18 cellular contexts compared by ENCODE assay signal in the genomic region with DNA sequence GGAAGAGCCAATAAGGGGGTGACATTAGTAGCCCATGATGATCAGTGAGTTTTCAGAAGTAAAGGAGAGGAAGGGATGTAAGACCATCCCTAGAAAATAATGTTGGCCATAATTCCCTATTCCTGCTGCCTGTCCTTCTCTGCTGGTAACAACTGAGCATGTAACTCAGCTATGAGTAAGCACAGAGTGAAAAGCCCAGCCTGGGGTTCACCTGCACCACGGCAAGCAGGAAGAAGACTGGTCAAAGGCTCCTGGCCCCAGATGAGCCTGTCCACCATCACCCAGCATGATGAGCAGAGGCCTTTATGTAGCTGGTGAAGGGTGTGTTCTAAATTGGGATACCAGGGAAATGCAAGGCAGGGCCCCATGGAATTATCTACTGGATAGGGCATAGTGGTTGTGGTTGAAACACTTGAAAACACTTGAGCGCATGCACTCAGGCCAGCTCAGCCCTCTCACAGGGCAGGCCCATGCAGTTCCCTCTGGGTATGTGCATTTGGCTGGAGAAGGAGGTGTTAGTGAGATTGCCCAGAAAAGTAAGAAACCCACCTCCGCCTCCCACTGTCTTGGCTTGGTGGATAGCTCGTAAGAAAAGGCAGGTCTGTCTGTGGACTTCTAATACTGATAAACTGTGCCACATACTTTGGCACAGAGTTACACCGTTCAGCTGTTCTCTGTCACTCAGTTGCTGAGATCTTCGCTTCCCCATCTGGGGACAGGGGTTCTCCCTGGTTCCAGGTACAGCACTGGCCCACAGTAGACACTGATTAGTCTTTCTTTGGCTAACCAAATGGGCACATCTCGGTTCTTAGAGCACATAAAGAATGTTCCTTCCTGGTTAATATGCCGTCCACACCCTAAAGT.
"Had no signal": no experiment of that assay in that cellular context is flagged by ENCODE, and none has a peak within 500 bp of the region (broad histone marks: within the 10 kb centered on the region; RNA-seq: fewer than 3 reads in every experiment).

No MANE protein-coding gene starts in this region.

- H3K9me3 Mint-ChIP-seq: dendritic cell treated with granulocyte-macrophage colony-stimulating factor and Interleukin-4, amounts not matched to agents 40 ng/mL and 50 ng/mL, for 4 days had no signal

- H3K27me3 ChIP-seq: brain microvascular endothelial cell had no signal

- DNase-seq: activated CD4-positive, alpha-beta T cell treated with anti-CD3 and anti-CD28 coated beads, Interleukin-2, amount 50 U/mL, for 1 hour; activated CD8-positive, alpha-beta memory T cell treated with anti-CD3 and anti-CD28 coated beads for 24 hours; activated gamma-delta T cell treated with Interleukin-2 at 50 U/mL for 16 hours; amygdala; brain microvascular endothelial cell; cerebellar nuclear complex; effector memory CD4-positive, alpha-beta T cell; foreskin melanocyte; stimulated activated CD4-positive, alpha-beta T cell treated with anti-CD3 and anti-CD28 coated beads, Interleukin-2, amount 100 ng/mL, for 48 hours; stimulated activated naive B cell treated with anti-CD40 and anti-IgM and Interleukin-4, amounts not matched to agents 10 μg/mL and 1 μg/mL and 100 μg/mL, for 72 hours; substantia nigra; T-helper 1 cell; T1000; trophoblast cell had no signal

- ATAC-seq: activated CD4-positive, CD25-positive, alpha-beta regulatory T cell treated with anti-CD3 and anti-CD28 coated beads, Interleukin-2, amount 50 U/mL, for 24 hours; left lobe of liver; stimulated activated naive B cell treated with anti-CD40 and anti-IgM and Interleukin-4, amounts not matched to agents 10 μg/mL and 1 μg/mL and 100 μg/mL, for 72 hours had no signal

- H3K27ac Mint-ChIP-seq: activated naive CD8-positive, alpha-beta T cell; dendritic cell treated with granulocyte-macrophage colony-stimulating factor and Interleukin-4, amounts not matched to agents 40 ng/mL and 50 ng/mL, for 4 days; stimulated activated naive B cell treated with anti-CD40 and anti-IgM and Interleukin-4, amounts not matched to agents 10 μg/mL and 1 μg/mL and 100 μg/mL, for 72 hours had no signal

- H3K27ac ChIP-seq: brain microvascular endothelial cell had no signal

- H3K27me3 Mint-ChIP-seq: dendritic cell treated with granulocyte-macrophage colony-stimulating factor and Interleukin-4, amounts not matched to agents 40 ng/mL and 50 ng/mL, for 4 days; stimulated activated naive B cell treated with anti-CD40 and anti-IgM and Interleukin-4, amounts not matched to agents 10 μg/mL and 1 μg/mL and 100 μg/mL, for 72 hours had no signal

- H3K4me3 Mint-ChIP-seq: activated naive CD8-positive, alpha-beta T cell; dendritic cell treated with granulocyte-macrophage colony-stimulating factor and Interleukin-4, amounts not matched to agents 40 ng/mL and 50 ng/mL, for 4 days; stimulated activated naive B cell treated with anti-CD40 and anti-IgM and Interleukin-4, amounts not matched to agents 10 μg/mL and 1 μg/mL and 100 μg/mL, for 72 hours had no signal

- H3K36me3 Mint-ChIP-seq: activated naive CD8-positive, alpha-beta T cell had no signal
